1 cellular context compared by ENCODE assay signal in the genomic region with DNA sequence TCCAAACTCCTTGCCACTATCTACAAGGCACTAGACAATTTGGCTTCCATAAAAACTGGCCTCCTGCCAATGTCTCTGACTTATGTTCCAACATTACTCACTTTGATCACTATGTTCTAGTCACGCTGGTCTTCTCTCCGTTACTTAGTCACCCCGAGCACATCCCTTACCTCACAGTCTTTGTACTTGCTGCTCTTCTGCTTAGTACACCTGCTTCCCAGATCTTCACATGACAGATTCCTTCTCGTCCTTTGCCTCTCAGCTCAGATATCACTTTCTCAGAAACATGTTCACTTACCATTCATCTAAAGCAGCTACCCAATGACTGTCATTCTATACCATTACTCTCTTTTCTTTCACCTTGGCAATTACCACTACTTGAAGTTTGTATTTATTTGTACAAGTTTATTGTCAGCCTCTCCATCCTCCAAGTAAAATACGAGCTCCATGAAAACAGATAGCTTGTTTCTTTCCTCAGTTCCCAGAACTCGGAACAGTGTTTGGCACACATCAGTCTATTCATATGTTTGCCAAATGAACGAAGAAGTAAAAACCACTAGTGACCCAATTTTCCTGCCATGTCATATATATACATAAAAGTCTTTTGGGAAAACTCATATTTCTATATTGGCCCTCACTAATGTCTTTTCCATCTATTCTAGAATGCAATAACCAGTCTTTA.
TF ChIP-seq lines count a peak whose summit lies in the region.

No MANE protein-coding gene starts in this region.

TF ChIP-seq in K562, 482 proteins besides CTCF, POLR2A, EP300 and RAD21 (continued from another document):
- TF ChIP-seq HOXB6 (CRISPR knock-in tag; IDR thresholded peaks at IDR 0.05; ENCODE audit: borderline replicate concordance) (no peak), ARID1B (IDR thresholded peaks at IDR 0.05) (peak; percentile 22; the same call in 1 of the 2 replicates), RBFOX2 (IDR thresholded peaks at IDR 0.05; ENCODE audit: low read depth, low read length) (no peak), HDAC1 (IDR thresholded peaks at IDR 0.05) (peak in 1 of 2 experiments; percentile 35; a peak in 1 of 4 replicates), FOSL1 (tag; conservative IDR thresholded peaks at IDR 0.05) (peak; percentile 80), MAFK (IDR thresholded peaks at IDR 0.05; ENCODE audit: low read length) (0 out of 2 replicates have a peak, but pooled peaks have one; percentile 9), EHMT2 (IDR thresholded peaks at IDR 0.05) (no peak), FOXA1 (IDR thresholded peaks at IDR 0.05; ENCODE audit: borderline replicate concordance) (no peak), SMARCE1 (IDR thresholded peaks at IDR 0.05) (0 out of 2 replicates have a peak, but pooled peaks have one; percentile 28), NFIX (CRISPR knock-in tag; IDR thresholded peaks at IDR 0.05; ENCODE audit: low read depth) (peak; percentile 32; the same call in 1 of the 2 replicates), DPF2 (IDR thresholded peaks at IDR 0.05) (peak; percentile 53; the same call in 1 of the 2 replicates), KDM1A (IDR thresholded peaks at IDR 0.05) (peak in 1 of 2 experiments; percentile 32; a peak in 2 of 4 replicates), JUND (IDR thresholded peaks at IDR 0.05; ENCODE audit: borderline replicate concordance, low read depth, low read length) (peak; percentile 26; the same call in 1 of the 2 replicates), JUND (tag; IDR thresholded peaks at IDR 0.05; ENCODE audit: borderline replicate concordance, low read depth, low read length) (no peak), ZEB2 (IDR thresholded peaks at IDR 0.05) (0 out of 2 replicates have a peak, but pooled peaks have one; percentile 24), MEIS2 (IDR thresholded peaks at IDR 0.05; ENCODE audit: partially characterized antibody) (peak; percentile 61)
- TF ChIP-seq, protein P1, sequence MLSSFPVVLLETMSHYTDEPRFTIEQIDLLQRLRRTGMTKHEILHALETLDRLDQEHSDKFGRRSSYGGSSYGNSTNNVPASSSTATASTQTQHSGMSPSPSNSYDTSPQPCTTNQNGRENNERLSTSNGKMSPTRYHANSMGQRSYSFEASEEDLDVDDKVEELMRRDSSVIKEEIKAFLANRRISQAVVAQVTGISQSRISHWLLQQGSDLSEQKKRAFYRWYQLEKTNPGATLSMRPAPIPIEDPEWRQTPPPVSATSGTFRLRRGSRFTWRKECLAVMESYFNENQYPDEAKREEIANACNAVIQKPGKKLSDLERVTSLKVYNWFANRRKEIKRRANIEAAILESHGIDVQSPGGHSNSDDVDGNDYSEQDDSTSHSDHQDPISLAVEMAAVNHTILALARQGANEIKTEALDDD (IDR thresholded peaks at IDR 0.05): peak; percentile 88
- TF ChIP-seq, protein P2, sequence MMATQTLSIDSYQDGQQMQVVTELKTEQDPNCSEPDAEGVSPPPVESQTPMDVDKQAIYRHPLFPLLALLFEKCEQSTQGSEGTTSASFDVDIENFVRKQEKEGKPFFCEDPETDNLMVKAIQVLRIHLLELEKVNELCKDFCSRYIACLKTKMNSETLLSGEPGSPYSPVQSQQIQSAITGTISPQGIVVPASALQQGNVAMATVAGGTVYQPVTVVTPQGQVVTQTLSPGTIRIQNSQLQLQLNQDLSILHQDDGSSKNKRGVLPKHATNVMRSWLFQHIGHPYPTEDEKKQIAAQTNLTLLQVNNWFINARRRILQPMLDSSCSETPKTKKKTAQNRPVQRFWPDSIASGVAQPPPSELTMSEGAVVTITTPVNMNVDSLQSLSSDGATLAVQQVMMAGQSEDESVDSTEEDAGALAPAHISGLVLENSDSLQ (IDR thresholded peaks at IDR 0.05): 0 out of 2 replicates have a peak, but pooled peaks have one; percentile 7
- TF ChIP-seq, protein P3, sequence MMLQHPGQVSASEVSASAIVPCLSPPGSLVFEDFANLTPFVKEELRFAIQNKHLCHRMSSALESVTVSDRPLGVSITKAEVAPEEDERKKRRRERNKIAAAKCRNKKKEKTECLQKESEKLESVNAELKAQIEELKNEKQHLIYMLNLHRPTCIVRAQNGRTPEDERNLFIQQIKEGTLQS (IDR thresholded peaks at IDR 0.05): peak; percentile 29; the same call in 1 of the 2 replicates
- TF ChIP-seq, protein P3 (CRISPR knock-in tag; conservative IDR thresholded peaks at IDR 0.05): no peak
